Comparison of ENCODE assay signal across 10 cellular contexts in the genomic region with DNA sequence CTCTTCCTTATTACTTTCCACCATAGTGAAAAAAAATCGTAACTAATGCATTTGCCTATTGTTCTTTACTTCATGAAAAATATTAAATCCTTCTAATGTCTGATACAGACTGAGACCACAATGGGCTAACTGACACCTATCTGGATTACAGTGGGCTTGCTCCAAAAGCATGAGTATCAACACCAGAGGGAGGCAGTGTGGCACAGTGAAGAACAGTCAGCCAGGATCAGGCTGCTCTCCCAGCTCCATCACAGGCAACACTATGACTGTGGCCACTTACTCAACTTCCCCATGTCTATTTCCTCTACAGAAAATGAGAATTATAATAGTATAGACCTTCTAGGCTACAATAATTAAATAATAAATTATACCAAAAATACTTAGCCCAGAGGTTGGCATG.
DNase-seq lines count a peak whose midpoint lies in the region; ATAC-seq and TF ChIP-seq lines count a peak whose summit lies in the region.
"Had no signal": no experiment of that assay in that cellular context is flagged by ENCODE, and none has a peak within 500 bp of the region (broad histone marks: within the 10 kb centered on the region; RNA-seq: fewer than 3 reads in every experiment).

No MANE protein-coding gene starts in this region.

- no CpG with 5 or more reads among the region's 1 CpG for WGBS in H9 (ENCODE audit: extremely low coverage, insufficient read length, low lambda C conversion rate)
- no CpG with 5 or more reads among the region's 1 CpG for WGBS in iPS DF 6.9 (ENCODE audit: insufficient coverage, insufficient read length)

- H4K8ac ChIP-seq in H9 (replicated peaks; ENCODE audit: insufficient read length, low read depth, low read length), result no peak overlapping the region

- ATAC-seq in GM21825 (IDR thresholded peaks at IDR 0.05; ENCODE audit: unreplicated experiment), result no peak
- ATAC-seq: activated CD8-positive, alpha-beta memory T cell treated with anti-CD3 and anti-CD28 coated beads, Interleukin-2, amount 10 ng/mL, durations not matched to agents 7 days and 5 days had no signal

- H3K4me1 ChIP-seq in H9 (ENCODE audit: insufficient read depth, low read length) (no peaks in the 10 kb centered on the region), iPS DF 6.9 (ENCODE audit: control insufficient read depth, insufficient read depth, low read length) (peaks cover 1% of the 10 kb centered on the region), colonic mucosa (no peaks in the 10 kb centered on the region)

- H3K9me3 ChIP-seq in H9 (ENCODE audit: control insufficient read depth, low read depth, low read length), result no peaks in the 10 kb centered on the region
- H3K9me3 ChIP-seq in iPS DF 6.9 (ENCODE audit: control insufficient read depth, insufficient read depth, low read length), result no peaks in the 10 kb centered on the region
- H3K9me3 ChIP-seq in colonic mucosa, result no peaks in the 10 kb centered on the region

- H3K36me3 ChIP-seq in iPS DF 6.9 (ENCODE audit: control insufficient read depth, insufficient read depth, low read length) (no peaks in the 10 kb centered on the region; the same call in none of the 2 replicates), colonic mucosa (no peaks in the 10 kb centered on the region)

- H3K18ac ChIP-seq in H9 (ENCODE audit: insufficient read length, low read depth, low read length), result no peak overlapping the region

- no peak overlapping the region for H3K56ac ChIP-seq in H9 (ENCODE audit: insufficient read length, low read depth, low read length)

- H3K4me3 ChIP-seq in iPS DF 6.9 (ENCODE audit: low read length), result no peak overlapping the region
- H3K4me3 ChIP-seq in colonic mucosa, result no peak overlapping the region
- H3K4me3 ChIP-seq: PC-9 had no signal

- no peak overlapping the region for H3K4me2 ChIP-seq in H9 (ENCODE audit: insufficient read depth, insufficient read length, low read length)
- H3K4me2 ChIP-seq: PC-9 had no signal

- no peak overlapping the region for H3K4me3 Mint-ChIP-seq in H9
- H3K4me3 Mint-ChIP-seq: activated CD8-positive, alpha-beta memory T cell treated with anti-CD3 and anti-CD28 coated beads, Interleukin-2, amount 10 ng/mL, durations not matched to agents 7 days and 5 days had no signal

- no peak overlapping the region for H2BK120ac ChIP-seq in H9 (ENCODE audit: low read depth, low read length, poor library complexity, severe bottlenecking)

- no peak overlapping the region for H2AK5ac ChIP-seq in H9 (ENCODE audit: insufficient read length, low read length)

- H2BK15ac ChIP-seq in H9 (ENCODE audit: low read depth, low read length), result no peak overlapping the region

- no peak overlapping the region for H3K27ac Mint-ChIP-seq in H9
- H3K27ac Mint-ChIP-seq: activated CD8-positive, alpha-beta memory T cell treated with anti-CD3 and anti-CD28 coated beads, Interleukin-2, amount 10 ng/mL, durations not matched to agents 7 days and 5 days had no signal

- no peak overlapping the region for H2AFZ ChIP-seq in H9 (ENCODE audit: low read length)
- H2AFZ ChIP-seq: PC-9 had no signal

- no peak overlapping the region for H3K4ac ChIP-seq in H9 (ENCODE audit: low read depth, low read length)

- H3K79me2 ChIP-seq in H9 (ENCODE audit: insufficient read depth, low read length), result no peaks in the 10 kb centered on the region

- H2BK20ac ChIP-seq in H9 (ENCODE audit: low read depth, low read length, poor library complexity, severe bottlenecking), result no peak overlapping the region

- H3K36me3 Mint-ChIP-seq in H9 (ENCODE audit: insufficient read depth in 1 of 3, low read depth in 3 of 3), result peaks cover 11 to 20% (median 15%) of the 10 kb centered on the region in 3 experiments
- H3K36me3 Mint-ChIP-seq: activated CD8-positive, alpha-beta memory T cell treated with anti-CD3 and anti-CD28 coated beads, Interleukin-2, amount 10 ng/mL, durations not matched to agents 7 days and 5 days had no signal

- H3K27me3 ChIP-seq in H9 (ENCODE audit: insufficient read depth, low read length) (no peaks in the 10 kb centered on the region), iPS DF 6.9 (ENCODE audit: control insufficient read depth, insufficient read depth, low read length) (no peaks in the 10 kb centered on the region), colonic mucosa (no peaks in the 10 kb centered on the region)

- DNase-seq in Daoy (ENCODE audit: low read depth) (peak; percentile 9), H9 (peak; percentile 39), OCI-M1 (lab: John Stamatoyannopoulos, UW) (peak; percentile 75), iPS DF 6.9 (ENCODE audit: low read depth, low spot score) (peak; percentile 20), 8988T (no peak), T1000 (lab: John Stamatoyannopoulos, UW) (no peak), colonic mucosa (no peak)
- DNase-seq: activated CD8-positive, alpha-beta memory T cell treated with anti-CD3 and anti-CD28 coated beads, Interleukin-2, amount 10 ng/mL, durations not matched to agents 7 days and 5 days; PC-9 had no signal

- no peak overlapping the region for H3T11ph ChIP-seq in H9 (ENCODE audit: low read length)

- no peak overlapping the region for H4K5ac ChIP-seq in H9 (ENCODE audit: insufficient read length, low read depth, low read length)

- peaks cover 3 to 7% of the 10 kb centered on the region in 2 experiments; a peak in 3 of 5 replicates for H3K9me3 Mint-ChIP-seq in H9

- H3K27ac ChIP-seq in H9 (ENCODE audit: insufficient read length, low read depth, low read length) (no peak overlapping the region), iPS DF 6.9 (ENCODE audit: low read length) (no peak overlapping the region), colonic mucosa (no peak overlapping the region)
- H3K27ac ChIP-seq: PC-9 had no signal

- H4K20me1 ChIP-seq in H9 (ENCODE audit: control insufficient read depth, insufficient read depth, insufficient read length), result no peaks in the 10 kb centered on the region

- no peaks in the 10 kb centered on the region for H3K79me1 ChIP-seq in H9 (ENCODE audit: insufficient read depth, low read depth, low read length, poor library complexity, severe bottlenecking)

- H3K23me2 ChIP-seq in H9 (ENCODE audit: insufficient read length, low read depth, low read length, poor library complexity, severe bottlenecking), result no peaks in the 10 kb centered on the region

- H3K4me1 Mint-ChIP-seq in H9, result no peaks in the 10 kb centered on the region
- H3K4me1 Mint-ChIP-seq: activated CD8-positive, alpha-beta memory T cell treated with anti-CD3 and anti-CD28 coated beads, Interleukin-2, amount 10 ng/mL, durations not matched to agents 7 days and 5 days had no signal

- no peak overlapping the region for H3K23ac ChIP-seq in H9 (ENCODE audit: insufficient read length, low read depth, low read length)

- H4K91ac ChIP-seq in H9 (ENCODE audit: insufficient read length, low read depth, low read length), result no peak overlapping the region

- H2BK12ac ChIP-seq in H9 (ENCODE audit: insufficient read length, low read depth, low read length), result no peak overlapping the region

- H3K27me3 Mint-ChIP-seq in H9 (ENCODE audit: low read depth), result no peaks in the 10 kb centered on the region
- H3K27me3 Mint-ChIP-seq: activated CD8-positive, alpha-beta memory T cell treated with anti-CD3 and anti-CD28 coated beads, Interleukin-2, amount 10 ng/mL, durations not matched to agents 7 days and 5 days had no signal

- H3K9ac ChIP-seq in H9 (ENCODE audit: extremely low read depth, insufficient read length, low read length), result no peak overlapping the region
- H3K9ac ChIP-seq in colonic mucosa (ENCODE audit: low read depth in 2 of 2, low read length in 2 of 2), result no peak overlapping the region

- TF ChIP-seq CTCF in H9 (conservative IDR thresholded peaks at IDR 0.05) (peak; percentile 58), colonic mucosa (IDR thresholded peaks at IDR 0.05) (no peak)

- no peak overlapping the region for H3K14ac ChIP-seq in H9 (ENCODE audit: insufficient read depth, low read length)

- H2BK5ac ChIP-seq in H9 (ENCODE audit: insufficient read length, low read length), result no peak overlapping the region

- intact Hi-C loops in colonic mucosa (cut with DNase I), result no loop called here

Comparison
In these comparisons a context has a peak if more than half of its experiments do, and no peak if none do; other contexts are left out.
1. DNase-seq: peak in Daoy (single experiment), H9 (single experiment), OCI-M1 (single experiment) and iPS DF 6.9 (single experiment); none in 8988T (single experiment), T1000 (single experiment) and colonic mucosa (single experiment).